In genomic region chr18:45441110-45441842, GRCh38 we compare ENCODE assay signal across 10 cellular contexts.
A peak's percentile ranks its signal among the peaks of the same experiment; 100 is the strongest.
DNase-seq lines count a peak whose midpoint lies in the region; ATAC-seq, FAIRE-seq and TF ChIP-seq lines count a peak whose summit lies in the region.
"Had no signal": no experiment of that assay in that cellular context is flagged by ENCODE, and none has a peak within 500 bp of the region (broad histone marks: within the 10 kb centered on the region; RNA-seq: fewer than 3 reads in every experiment).

No MANE protein-coding gene starts in this region.

- no peaks in the 10 kb centered on the region for H3K4me1 ChIP-seq in BE2C

- no peaks in the 10 kb centered on the region for H3K36me3 Mint-ChIP-seq in mesothelial cell of epicardium
- no peaks in the 10 kb centered on the region for H3K36me3 Mint-ChIP-seq in activated CD4-positive, alpha-beta T cell treated with anti-CD3 and anti-CD28 coated beads for 36 hours (ENCODE audit: low read depth)

- no peak for ATAC-seq in HG03565 (IDR thresholded peaks at IDR 0.05; ENCODE audit: unreplicated experiment)
- no peak for ATAC-seq in activated CD4-positive, alpha-beta T cell treated with anti-CD3 and anti-CD28 coated beads for 36 hours
- ATAC-seq in stimulated activated naive CD8-positive, alpha-beta T cell treated with anti-CD3 and anti-CD28 coated beads, Interleukin-15, amount 100 ng/mL, for 72 hours: no peak

- no peak overlapping the region for H3K4me3 ChIP-seq in BE2C (ENCODE audit: low read depth, low read length)
- H3K4me3 ChIP-seq in bronchial epithelial cell (ENCODE audit: low read depth, low read length): no peak overlapping the region

- H3K36me3 ChIP-seq in BE2C (no peaks in the 10 kb centered on the region), bronchial epithelial cell (ENCODE audit: control insufficient read depth, insufficient read depth, low read length) (no peaks in the 10 kb centered on the region)

- TF ChIP-seq CTCF in BE2C (IDR thresholded peaks at IDR 0.05; ENCODE audit: low read depth, low read length) (peak; percentile 16; the same call in 1 of the 2 replicates), LNCAP (IDR thresholded peaks at IDR 0.05) (peak; percentile 42), bronchial epithelial cell (IDR thresholded peaks at IDR 0.05; ENCODE audit: insufficient read depth, low read length, severe bottlenecking) (no peak), mesothelial cell of epicardium (IDR thresholded peaks at IDR 0.05; ENCODE audit: unreplicated experiment) (peak; percentile 33)

- no peak overlapping the region for H3K27ac Mint-ChIP-seq in mesothelial cell of epicardium
- no peak overlapping the region for H3K27ac Mint-ChIP-seq in activated CD4-positive, alpha-beta T cell treated with anti-CD3 and anti-CD28 coated beads for 36 hours
- peak overlapping the region in 1 of 2 donors; percentile 23 for H3K27ac Mint-ChIP-seq in stimulated activated naive CD8-positive, alpha-beta T cell treated with anti-CD3 and anti-CD28 coated beads, Interleukin-15, amount 100 ng/mL, for 72 hours

- CTCF ChIA-PET in activated CD4-positive, alpha-beta T cell treated with anti-CD3 and anti-CD28 coated beads for 36 hours (lab: Charles Lee): no interaction called here

- no peak overlapping the region for H3K4me3 Mint-ChIP-seq in mesothelial cell of epicardium
- H3K4me3 Mint-ChIP-seq in activated CD4-positive, alpha-beta T cell treated with anti-CD3 and anti-CD28 coated beads for 36 hours: no peak overlapping the region
- H3K4me3 Mint-ChIP-seq in stimulated activated naive CD8-positive, alpha-beta T cell treated with anti-CD3 and anti-CD28 coated beads, Interleukin-15, amount 100 ng/mL, for 72 hours: no peak overlapping the region

- DNase-seq in BE2C (no peak), bronchial epithelial cell (ENCODE audit: low read depth) (peak; percentile 80), mesothelial cell of epicardium (ENCODE audit: low spot score in 2 of 2, unreplicated experiment in 2 of 2) (no peak)
- DNase-seq in activated CD4-positive, alpha-beta T cell treated with anti-CD3 and anti-CD28 coated beads for 36 hours: no peak
- DNase-seq in effector CD8-positive, alpha-beta T cell (lab: John Stamatoyannopoulos, UW): no peak
- no peak for DNase-seq in stimulated activated naive CD8-positive, alpha-beta T cell treated with anti-CD3 and anti-CD28 coated beads, Interleukin-15, amount 100 ng/mL, for 72 hours
- DNase-seq: kidney glomerular epithelial cell, substantia nigra had no signal

- H3K9me3 Mint-ChIP-seq in mesothelial cell of epicardium: no peaks in the 10 kb centered on the region
- H3K9me3 Mint-ChIP-seq in activated CD4-positive, alpha-beta T cell treated with anti-CD3 and anti-CD28 coated beads for 36 hours (ENCODE audit: low read depth): no peaks in the 10 kb centered on the region
- peaks cover 0 to 5% of the 10 kb centered on the region in 2 donors for H3K9me3 Mint-ChIP-seq in stimulated activated naive CD8-positive, alpha-beta T cell treated with anti-CD3 and anti-CD28 coated beads, Interleukin-15, amount 100 ng/mL, for 72 hours

- peak; percentile 62 for FAIRE-seq in bronchial epithelial cell (lab: Jason Lieb, UNC)

- intact Hi-C loops in activated CD4-positive, alpha-beta T cell treated with anti-CD3 and anti-CD28 coated beads for 36 hours (cut with DNase I, micrococcal nuclease): no loop called here

- no peaks in the 10 kb centered on the region for H3K27me3 Mint-ChIP-seq in mesothelial cell of epicardium (ENCODE audit: low read depth)
- peaks cover 2% of the 10 kb centered on the region for H3K27me3 Mint-ChIP-seq in activated CD4-positive, alpha-beta T cell treated with anti-CD3 and anti-CD28 coated beads for 36 hours
- no peaks in the 10 kb centered on the region for H3K27me3 Mint-ChIP-seq in stimulated activated naive CD8-positive, alpha-beta T cell treated with anti-CD3 and anti-CD28 coated beads, Interleukin-15, amount 100 ng/mL, for 72 hours

- POLR2A ChIA-PET in activated CD4-positive, alpha-beta T cell treated with anti-CD3 and anti-CD28 coated beads for 36 hours (lab: Charles Lee): no interaction called here

- H3K4me1 Mint-ChIP-seq in mesothelial cell of epicardium: peaks cover 7% of the 10 kb centered on the region
- no peaks in the 10 kb centered on the region for H3K4me1 Mint-ChIP-seq in activated CD4-positive, alpha-beta T cell treated with anti-CD3 and anti-CD28 coated beads for 36 hours
- no peaks in the 10 kb centered on the region for H3K4me1 Mint-ChIP-seq in stimulated activated naive CD8-positive, alpha-beta T cell treated with anti-CD3 and anti-CD28 coated beads, Interleukin-15, amount 100 ng/mL, for 72 hours

- no peaks in the 10 kb centered on the region for H3K9me3 ChIP-seq in BE2C

- H3K27me3 ChIP-seq in BE2C: no peaks in the 10 kb centered on the region
- H3K27me3 ChIP-seq in bronchial epithelial cell (ENCODE audit: control insufficient read depth, insufficient read depth, low read length): no peaks in the 10 kb centered on the region
